ENCODE assay signal across 1 cellular context in genomic region chr20:49157146-49157545, GRCh38.
TF ChIP-seq lines count a peak whose summit lies in the region.

No MANE protein-coding gene starts in this region.

TF ChIP-seq in HepG2, 621 proteins besides CTCF, POLR2A, EP300 and RAD21 (continued from another document):
- peak; percentile 28; the same call in 1 of the 2 replicates for TF ChIP-seq ZNF770 (CRISPR knock-in tag; IDR thresholded peaks at IDR 0.05)
- no peak for TF ChIP-seq NFAT5 (CRISPR knock-in tag; IDR thresholded peaks at IDR 0.05)
- no peak for TF ChIP-seq NFRKB (IDR thresholded peaks at IDR 0.05)
- TF ChIP-seq RBM22 (optimal IDR thresholded peaks at IDR 0.05; ENCODE audit: low read length) = peak; percentile 58
- 0 out of 2 replicates have a peak, but pooled peaks have one; percentile 26 for TF ChIP-seq ZMYM3 (CRISPR knock-in tag; IDR thresholded peaks at IDR 0.05)
- 0 out of 2 replicates have a peak, but pooled peaks have one; percentile 8 for TF ChIP-seq MYPOP (CRISPR knock-in tag; IDR thresholded peaks at IDR 0.05)
- peak; percentile 95 for TF ChIP-seq ZNF121 (CRISPR knock-in tag; IDR thresholded peaks at IDR 0.05)
